Comparison of ENCODE assay signal across 17 cellular contexts in genomic region chr2:237091779-237092436, GRCh38. TPM values are rescaled to one million over a fixed set of nuclear protein-coding genes. Genes with fewer than 3 reads are reported as not detected.
DNase-seq lines count a peak whose midpoint lies in the region; ATAC-seq and TF ChIP-seq lines count a peak whose summit lies in the region.
"Had no signal": no experiment of that assay in that cellular context is flagged by ENCODE, and none has a peak within 500 bp of the region (broad histone marks: within the 10 kb centered on the region; RNA-seq: fewer than 3 reads in every experiment).

No MANE protein-coding gene starts in this region.

- peaks cover 4 to 12% of the 10 kb centered on the region in 2 donors for H3K36me3 Mint-ChIP-seq in activated T-cell treated with anti-CD3 and anti-CD28 coated beads, Interleukin-2, amount 50 U/mL, for 72 hours (ENCODE audit: insufficient read depth in 2 of 2)
- H3K36me3 Mint-ChIP-seq in activated T-cell treated with anti-CD3 and anti-CD28 coated beads, Interleukin-2, amount 50 U/mL, for 24 hours (ENCODE audit: low read depth) = peaks cover 90% of the 10 kb centered on the region

- peaks cover 8% of the 10 kb centered on the region for H3K4me1 Mint-ChIP-seq in activated T-cell treated with anti-CD3 and anti-CD28 coated beads, Interleukin-2, amount 50 U/mL, for 72 hours (ENCODE audit: low read depth)
- peaks cover 13% of the 10 kb centered on the region for H3K4me1 Mint-ChIP-seq in activated T-cell treated with anti-CD3 and anti-CD28 coated beads, Interleukin-2, amount 50 U/mL, for 24 hours (ENCODE audit: low read depth)

- H3K36me3 ChIP-seq in vagina = peaks cover 0 to 15% of the 10 kb centered on the region in 2 donors
- peaks cover 6% of the 10 kb centered on the region for H3K36me3 ChIP-seq in H7 (replicated peaks; ENCODE audit: control insufficient read depth, insufficient read depth, low read length)

- no peak for TF ChIP-seq POLR2A in vagina (IDR thresholded peaks at IDR 0.05)

- peaks cover 37% of the 10 kb centered on the region for H3K4me1 ChIP-seq in vagina

- H3K27ac ChIP-seq in vagina = peak overlapping the region; percentile 79
- H3K27ac ChIP-seq: 22Rv1, KMS-11, tibial artery had no signal

- ATAC-seq in activated T-cell treated with anti-CD3 and anti-CD28 coated beads, Interleukin-2, amount 50 U/mL, for 72 hours (replicated peaks in 1 of 2) = no peak
- ATAC-seq: activated CD4-positive, alpha-beta T cell treated with anti-CD3 and anti-CD28 coated beads for 36 hours; T-cell had no signal

- intact Hi-C loops in vagina (cut with DNase I) = no loop called here

- H3K4me3 ChIP-seq in vagina (no peak overlapping the region), H7 (ENCODE audit: insufficient read depth, low read depth, low read length) (no peak overlapping the region)
- H3K4me3 ChIP-seq: lung, tibial artery had no signal

- H3K27me3 Mint-ChIP-seq in activated T-cell treated with anti-CD3 and anti-CD28 coated beads, Interleukin-2, amount 50 U/mL, for 72 hours (ENCODE audit: low read depth) = no peaks in the 10 kb centered on the region
- no peaks in the 10 kb centered on the region for H3K27me3 Mint-ChIP-seq in activated T-cell treated with anti-CD3 and anti-CD28 coated beads, Interleukin-2, amount 50 U/mL, for 24 hours
- H3K27me3 Mint-ChIP-seq: activated CD4-positive, alpha-beta T cell treated with anti-CD3 and anti-CD28 coated beads for 36 hours; T-cell had no signal

- TF ChIP-seq CTCF in vagina (IDR thresholded peaks at IDR 0.05) = no peak

- H3K27me3 ChIP-seq in vagina (no peaks in the 10 kb centered on the region), H7 (ENCODE audit: control insufficient read depth, insufficient read depth, low read length) (no peaks in the 10 kb centered on the region)
- H3K27me3 ChIP-seq: tibial artery had no signal

- H3K9me3 Mint-ChIP-seq in activated T-cell treated with anti-CD3 and anti-CD28 coated beads, Interleukin-2, amount 50 U/mL, for 72 hours = no peaks in the 10 kb centered on the region
- no peaks in the 10 kb centered on the region for H3K9me3 Mint-ChIP-seq in activated T-cell treated with anti-CD3 and anti-CD28 coated beads, Interleukin-2, amount 50 U/mL, for 24 hours
- H3K9me3 Mint-ChIP-seq: T-cell had no signal

- H3K9me3 ChIP-seq in vagina = no peaks in the 10 kb centered on the region
- H3K9me3 ChIP-seq: tibial artery had no signal

- no peak for DNase-seq in activated T-cell treated with anti-CD3 and anti-CD28 coated beads, Interleukin-2, amount 50 U/mL, for 72 hours
- no peak for DNase-seq in activated T-cell treated with anti-CD3 and anti-CD28 coated beads, Interleukin-2, amount 50 U/mL, for 24 hours
- DNase-seq in fibroblast of gingiva (ENCODE audit: low read depth) = peak; percentile 92
- DNase-seq in myocyte (ENCODE audit: low read depth) = peak; percentile 60
- DNase-seq in vagina (ENCODE audit: extremely low spot score in 2 of 2) = no peak
- DNase-seq in hepatic stellate cell (ENCODE audit: low spot score) = no peak
- DNase-seq in COR-L47 (lab: John Stamatoyannopoulos, UW) = no peak
- no peak for DNase-seq in H7
- DNase-seq: activated CD4-positive, alpha-beta T cell treated with anti-CD3 and anti-CD28 coated beads for 36 hours; activated effector memory CD4-positive, alpha-beta T cell treated with anti-CD3 and anti-CD28 coated beads, Interleukin-2, amount 50 U/mL, for 16 hours; glutamatergic neuron; NCI-H2081; T-cell; tibial artery had no signal

- H3K4me3 Mint-ChIP-seq in activated T-cell treated with anti-CD3 and anti-CD28 coated beads, Interleukin-2, amount 50 U/mL, for 72 hours = no peak overlapping the region
- H3K4me3 Mint-ChIP-seq in activated T-cell treated with anti-CD3 and anti-CD28 coated beads, Interleukin-2, amount 50 U/mL, for 24 hours = no peak overlapping the region
- H3K4me3 Mint-ChIP-seq: activated CD4-positive, alpha-beta T cell treated with anti-CD3 and anti-CD28 coated beads for 36 hours; T-cell had no signal

- H3K27ac Mint-ChIP-seq in activated T-cell treated with anti-CD3 and anti-CD28 coated beads, Interleukin-2, amount 50 U/mL, for 72 hours = peak overlapping the region; percentile 56
- no peak overlapping the region for H3K27ac Mint-ChIP-seq in activated T-cell treated with anti-CD3 and anti-CD28 coated beads, Interleukin-2, amount 50 U/mL, for 24 hours
- H3K27ac Mint-ChIP-seq: activated CD4-positive, alpha-beta T cell treated with anti-CD3 and anti-CD28 coated beads for 36 hours; T-cell had no signal

RNA-seq across cellular contexts. Expression of gene COPS8, which starts 6.2 kb away (rescaled TPM):
- total RNA-seq in activated T-cell treated with anti-CD3 and anti-CD28 coated beads, Interleukin-2, amount 50 U/mL, for 72 hours = 10 to 100 TPM; 37.3 to 48.4 TPM
- total RNA-seq in myocyte (209 and 245 TPM in 2 replicates), vagina (46.9 TPM)
- 104 TPM for polyA plus RNA-seq in myocyte (2012)
- total RNA-seq in H7 (2014; rRNA removed; shearing (Covaris generic)) = 101 and 113 TPM in 2 replicates

Comparison
In these comparisons a context has a peak if more than half of its experiments do, and no peak if none do; other contexts are left out.
1. DNase-seq: peak in fibroblast of gingiva (single experiment) and myocyte (single experiment); none in activated T-cell treated with anti-CD3 and anti-CD28 coated beads, Interleukin-2, amount 50 U/mL, for 72 hours (0 of 2), activated T-cell treated with anti-CD3 and anti-CD28 coated beads, Interleukin-2, amount 50 U/mL, for 24 hours (single experiment), vagina (0 of 2), hepatic stellate cell (single experiment), COR-L47 (single experiment) and H7 (single experiment).